Comparison of ENCODE assay signal across 11 cellular contexts in genomic region chr6:36752886-36753506, GRCh38. TPM values are rescaled to one million over a fixed set of nuclear protein-coding genes. Genes with fewer than 3 reads are reported as not detected.
DNase-seq lines count a peak whose midpoint lies in the region; ATAC-seq and TF ChIP-seq lines count a peak whose summit lies in the region.
"Had no signal": no experiment of that assay in that cellular context is flagged by ENCODE, and none has a peak within 500 bp of the region (broad histone marks: within the 10 kb centered on the region; RNA-seq: fewer than 3 reads in every experiment).

No MANE protein-coding gene starts in this region.

- peaks cover 48 to 55% of the 10 kb centered on the region in 2 donors for H3K4me1 Mint-ChIP-seq in effector memory CD8-positive, alpha-beta T cell (ENCODE audit: low read depth in 2 of 2)
- H3K4me1 Mint-ChIP-seq in type B pancreatic cell (ENCODE audit: unreplicated experiment): peaks cover 40% of the 10 kb centered on the region

- H3K4me1 ChIP-seq in BLaER1: peaks cover 74% of the 10 kb centered on the region

- no peak overlapping the region for H3K4me3 ChIP-seq in BLaER1

- H3K9me3 Mint-ChIP-seq in effector memory CD8-positive, alpha-beta T cell: peaks cover 0 to 3% of the 10 kb centered on the region in 2 donors
- H3K9me3 Mint-ChIP-seq in type B pancreatic cell: peaks cover 4% of the 10 kb centered on the region

- H3K9me3 ChIP-seq in BLaER1: peaks cover 30% of the 10 kb centered on the region

- H3K27ac Mint-ChIP-seq in effector memory CD8-positive, alpha-beta T cell: peak overlapping the region; percentile 93 to 99
- no peak overlapping the region for H3K27ac Mint-ChIP-seq in type B pancreatic cell

- H3K27me3 Mint-ChIP-seq in effector memory CD8-positive, alpha-beta T cell: no peaks in the 10 kb centered on the region
- H3K27me3 Mint-ChIP-seq in type B pancreatic cell: no peaks in the 10 kb centered on the region

- no peaks in the 10 kb centered on the region for H4K20me1 ChIP-seq in BLaER1

- DNase-seq in GM19238 (ENCODE audit: insufficient read length, low spot score) (peak; percentile 52), MV-4-11 (lab: John Stamatoyannopoulos, UW) (peak; percentile 93), omental fat pad (ENCODE audit: low spot score) (no peak), type B pancreatic cell (ENCODE audit: extremely low spot score, unreplicated experiment) (no peak)
- no peak for DNase-seq in effector memory CD8-positive, alpha-beta T cell
- DNase-seq in activated effector memory CD4-positive, alpha-beta T cell treated with anti-CD3 and anti-CD28 coated beads, Interleukin-2, amount 50 U/mL, for 16 hours: no peak
- no peak for DNase-seq in stimulated activated CD4-positive, alpha-beta T cell treated with anti-CD3 and anti-CD28 coated beads, Interleukin-4, amount 100 ng/mL, for 4 hours
- DNase-seq: activated CD4-positive, alpha-beta T cell treated with anti-CD3 and anti-CD28 coated beads for 1 hour; NCI-H187 had no signal

- peak overlapping the region; percentile 57 for H3K9ac ChIP-seq in BLaER1

- no peaks in the 10 kb centered on the region for H3K27me3 ChIP-seq in BLaER1

- TF ChIP-seq CTCF in omental fat pad (IDR thresholded peaks at IDR 0.05): no peak
- no peak for TF ChIP-seq CTCF in type B pancreatic cell (conservative IDR thresholded peaks at IDR 0.05)

- no peak for ATAC-seq in effector memory CD8-positive, alpha-beta T cell (replicated peaks)
- no peak for ATAC-seq in omental fat pad (ENCODE audit: low FRiP score)

- H3K4me3 Mint-ChIP-seq in effector memory CD8-positive, alpha-beta T cell: no peak overlapping the region
- H3K4me3 Mint-ChIP-seq in type B pancreatic cell: no peak overlapping the region

- H3K27ac ChIP-seq in BLaER1: peak overlapping the region; percentile 56

- H3K36me3 Mint-ChIP-seq in effector memory CD8-positive, alpha-beta T cell (ENCODE audit: insufficient read depth): peaks cover 7% of the 10 kb centered on the region
- H3K36me3 Mint-ChIP-seq in type B pancreatic cell: no peaks in the 10 kb centered on the region

- H3K36me3 ChIP-seq in BLaER1: no peaks in the 10 kb centered on the region

- peak overlapping the region; percentile 67 for H3K4me2 ChIP-seq in BLaER1

RNA-seq across cellular contexts. Expression of gene RAB44, which starts 55.4 kb away (rescaled TPM):
- total RNA-seq in omental fat pad: 1 to 10 TPM in 1 of 4 donors, under 1 TPM in 3; 0.19 to 2.4 (median 0.43) TPM
- total RNA-seq in type B pancreatic cell (ENCODE audit: low replicate concordance): 0.07 TPM in 1 of 2 replicates, not detected in the other
- total RNA-seq: H1 had no signal

Comparison
In these comparisons a context has a peak if more than half of its experiments do, and no peak if none do; other contexts are left out.
1. DNase-seq: peak in GM19238 (single experiment) and MV-4-11 (single experiment); none in effector memory CD8-positive, alpha-beta T cell (0 of 3), activated effector memory CD4-positive, alpha-beta T cell treated with anti-CD3 and anti-CD28 coated beads, Interleukin-2, amount 50 U/mL, for 16 hours (single experiment), stimulated activated CD4-positive, alpha-beta T cell treated with anti-CD3 and anti-CD28 coated beads, Interleukin-4, amount 100 ng/mL, for 4 hours (0 of 2), omental fat pad (single experiment) and type B pancreatic cell (single experiment).